In the genomic region with DNA sequence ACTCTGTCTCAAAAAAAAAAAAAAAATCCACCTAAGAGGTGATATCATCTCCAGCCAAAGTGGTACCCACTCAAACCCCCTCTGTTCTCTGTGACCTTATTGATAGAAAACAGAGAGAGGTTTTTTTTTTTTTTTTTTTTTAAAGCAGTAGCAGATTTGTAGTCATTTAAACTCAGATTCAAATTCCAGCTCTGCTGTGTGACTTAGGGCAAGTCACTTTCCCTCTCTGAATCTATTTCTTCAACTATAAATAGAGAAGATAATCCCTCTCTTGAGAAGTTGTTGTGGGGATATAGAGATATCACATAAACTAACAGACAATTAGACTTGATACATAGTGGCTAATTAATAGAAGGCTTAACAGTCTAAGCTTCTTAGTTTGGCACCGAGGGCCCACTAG, we compare ENCODE assay signal across 32 cellular contexts. TPM values are rescaled to one million over a fixed set of nuclear protein-coding genes. Genes with fewer than 3 reads are reported as not detected.
"Had no signal": no experiment of that assay in that cellular context is flagged by ENCODE, and none has a peak within 500 bp of the region (broad histone marks: within the 10 kb centered on the region; RNA-seq: fewer than 3 reads in every experiment).

No MANE protein-coding gene starts in this region.

- ATAC-seq: activated CD8-positive, alpha-beta T cell treated with anti-CD3 and anti-CD28 coated beads for 36 hours; activated naive CD8-positive, alpha-beta T cell treated with anti-CD3 and anti-CD28 coated beads, Interleukin-2, amount 50 U/mL, for 24 hours; activated T-cell treated with anti-CD3 and anti-CD28 coated beads, Interleukin-2, amount 50 U/mL, for 4 hours; activated T-cell treated with anti-CD3 and anti-CD28 coated beads, Interleukin-2, amount 50 U/mL, for 72 hours; activated T-helper 17 cell treated with anti-CD3 and anti-CD28 coated beads, Interleukin-2, amount 50 U/mL, for 72 hours had no signal

- H3K36me3 ChIP-seq: ascending aorta, cardiac muscle cell had no signal

- H3K4me1 ChIP-seq: ascending aorta had no signal

- DNase-seq: activated B cell treated with CpG ODN at 0.5 μM for 24 hours; activated CD4-positive, alpha-beta memory T cell treated with anti-CD3 and anti-CD28 coated beads for 36 hours; activated CD4-positive, alpha-beta T cell treated with anti-CD3 and anti-CD28 coated beads for 4 hours; activated CD4-positive, alpha-beta T cell treated with anti-CD3 and anti-CD28 coated beads, Interleukin-2, amount 10 ng/mL, durations not matched to agents 24 days and 14 days; activated CD4-positive, alpha-beta T cell treated with anti-CD3 and anti-CD28 coated beads, Interleukin-2, amount 50 U/mL, for 1 hour; activated CD4-positive, alpha-beta T cell treated with anti-CD3 and anti-CD28 coated beads, Interleukin-2, amount 50 U/mL, for 4 hours; activated CD4-positive, CD25-positive, alpha-beta regulatory T cell treated with anti-CD3 and anti-CD28 coated beads, Interleukin-2, amount 50 U/mL, for 72 hours; activated CD8-positive, alpha-beta memory T cell treated with anti-CD3 and anti-CD28 coated beads, Interleukin-2, amount 50 U/mL, for 4 hours; activated CD8-positive, alpha-beta T cell treated with anti-CD3 and anti-CD28 coated beads for 36 hours; activated effector memory CD4-positive, alpha-beta T cell treated with anti-CD3 and anti-CD28 coated beads, Interleukin-2, amount 50 U/mL, for 16 hours; activated naive CD4-positive, alpha-beta T cell treated with anti-CD3 and anti-CD28 coated beads, Interleukin-2, amount 10 ng/mL, durations not matched to agents 7 days and 5 days; activated naive CD4-positive, alpha-beta T cell treated with Interleukin-2 at 50 U/mL for 16 hours; activated naive CD8-positive, alpha-beta T cell treated with anti-CD3 and anti-CD28 coated beads, Interleukin-2, amount 10 ng/mL, durations not matched to agents 7 days and 5 days; activated naive CD8-positive, alpha-beta T cell treated with anti-CD3 and anti-CD28 coated beads, Interleukin-2, amount 50 U/mL, for 24 hours; activated T-cell treated with anti-CD3 and anti-CD28 coated beads for 4 hours; activated T-cell treated with anti-CD3 and anti-CD28 coated beads, Interleukin-2, amount 50 U/mL, for 1 hour; activated T-cell treated with anti-CD3 and anti-CD28 coated beads, Interleukin-2, amount 50 U/mL, for 4 hours; activated T-cell treated with anti-CD3 and anti-CD28 coated beads, Interleukin-2, amount 50 U/mL, for 72 hours; amygdala; anterior cingulate cortex; caudate nucleus; cerebellar nuclear complex; T-helper 2 cell; T-helper 9 cell had no signal

- H3K27me3 ChIP-seq: ascending aorta, cardiac muscle cell had no signal

- H3K27ac ChIP-seq: ascending aorta, cardiac muscle cell, VCaP had no signal

- FAIRE-seq: bronchial epithelial cell, TTC549 had no signal

- H3K9me3 ChIP-seq: ascending aorta had no signal

- H3K4me3 ChIP-seq: ascending aorta, cardiac muscle cell had no signal

RNA-seq across cellular contexts. Expression of gene NKAIN1, which starts 48.4 kb away (rescaled TPM):
- total RNA-seq: activated B cell treated with CpG ODN at 0.5 μM for 24 hours; activated CD4-positive, alpha-beta memory T cell treated with anti-CD3 and anti-CD28 coated beads for 36 hours; activated CD4-positive, alpha-beta T cell treated with anti-CD3 and anti-CD28 coated beads, Interleukin-2, amount 10 ng/mL, durations not matched to agents 24 days and 14 days; activated CD8-positive, alpha-beta memory T cell treated with anti-CD3 and anti-CD28 coated beads for 36 hours; activated CD8-positive, alpha-beta T cell treated with anti-CD3 and anti-CD28 coated beads for 36 hours; activated T-cell treated with anti-CD3 and anti-CD28 coated beads, Interleukin-2, amount 50 U/mL, for 72 hours; activated T-helper 1 cell treated with anti-CD3 and anti-CD28 coated beads, Interleukin-12 subunit alpha, Interleukin-12 subunit beta, Interleukin-2, Interleukin-4 antibody, amounts not matched to agents 30 ng/mL and 10 ng/mL and 1 ng/mL, durations not matched to agents 14 hours and 24 hours and 36 hours; activated T-helper 17 cell treated with anti-CD3 and anti-CD28 coated beads, Interleukin-2, amount 50 U/mL, for 72 hours; ascending aorta; bronchial epithelial cell had no signal
